21 cellular contexts compared by ENCODE assay signal in the genomic region with DNA sequence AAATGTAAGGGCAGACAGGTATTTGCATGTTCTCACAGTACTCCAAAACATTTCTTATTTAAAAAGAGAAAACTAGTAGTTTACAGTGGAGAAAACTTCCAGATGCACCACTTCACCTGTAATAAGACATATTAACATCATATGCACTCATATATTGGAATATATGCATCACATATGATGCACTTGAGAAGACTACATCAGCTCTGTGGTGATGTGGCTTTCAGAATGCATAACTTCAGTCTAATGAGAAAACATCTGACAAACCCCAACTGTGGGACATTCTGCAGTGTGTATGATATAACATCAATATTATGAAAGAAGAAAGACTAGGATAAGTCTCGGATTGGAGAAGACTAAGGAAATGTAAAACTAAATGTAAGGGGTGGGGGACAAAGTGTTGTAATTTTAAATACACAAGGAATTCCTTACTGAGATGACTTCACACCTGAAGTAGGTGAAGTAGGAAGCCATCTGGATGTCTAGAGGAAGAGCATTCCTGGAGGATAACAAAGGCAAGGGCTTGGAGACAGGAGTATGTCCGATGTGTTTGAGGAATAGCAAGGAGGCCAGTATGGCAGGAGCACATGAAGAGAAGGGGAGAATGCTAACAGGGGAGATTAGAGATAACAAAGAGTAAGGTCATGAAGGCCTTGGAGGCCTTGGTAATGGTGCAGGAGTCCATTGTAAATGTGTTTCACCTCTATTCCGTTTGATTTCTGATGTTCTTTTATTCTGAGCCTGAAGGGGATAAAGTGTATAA. TPM values are rescaled to one million over a fixed set of nuclear protein-coding genes. Genes with fewer than 3 reads are reported as not detected.
DNase-seq lines count a peak whose midpoint lies in the region; ATAC-seq, FAIRE-seq and TF ChIP-seq lines count a peak whose summit lies in the region.
"Had no signal": no experiment of that assay in that cellular context is flagged by ENCODE, and none has a peak within 500 bp of the region (broad histone marks: within the 10 kb centered on the region; RNA-seq: fewer than 3 reads in every experiment).

No MANE protein-coding gene starts in this region.

- no peak for DNase-seq in activated CD8-positive, alpha-beta T cell treated with anti-CD3 and anti-CD28 coated beads for 36 hours
- no peak for DNase-seq in activated CD8-positive, alpha-beta T cell treated with anti-CD3 and anti-CD28 coated beads, Interleukin-2, amount 10 ng/mL, durations not matched to agents 7 days and 5 days
- DNase-seq in GM12891 (ENCODE audit: insufficient read length, low spot score) = no peak
- no peak for DNase-seq in central memory CD8-positive, alpha-beta T cell (ENCODE audit: low spot score in 2 of 2)
- peak; percentile 79 for DNase-seq in mesendoderm
- no peak for DNase-seq in left ventricle myocardium superior
- DNase-seq in osteoblast (ENCODE audit: insufficient read length, low spot score, missing footprints) = no peak
- no peak for DNase-seq in GDM1 (lab: John Stamatoyannopoulos, UW)
- DNase-seq: 8988T; Caco-2; CD4-positive, alpha-beta memory T cell; DND-41; MG63; NCI-H1417; NCI-H187; NCI-H446; NCI-H526; Peyer's patch; SJCRH30 had no signal

- intact Hi-C loops in activated CD8-positive, alpha-beta T cell treated with anti-CD3 and anti-CD28 coated beads for 36 hours (cut with micrococcal nuclease) = no loop called here
- intact Hi-C loops in left ventricle myocardium superior (cut with micrococcal nuclease) = no loop called here

- no peak overlapping the region for H3K4me2 ChIP-seq in mesendoderm (ENCODE audit: low read length)
- H3K4me2 ChIP-seq in osteoblast (ENCODE audit: insufficient read depth, low read length) = no peak overlapping the region
- H3K4me2 ChIP-seq: BLaER1 treated with 17β-estradiol and CSF1 and Interleukin-3, amounts not matched to agents 10 nM and 100 nM had no signal

- POLR2A ChIA-PET in activated CD8-positive, alpha-beta T cell treated with anti-CD3 and anti-CD28 coated beads for 36 hours (lab: Charles Lee) = no interaction called here
- POLR2A ChIA-PET in activated CD8-positive, alpha-beta T cell treated with anti-CD3 and anti-CD28 coated beads, Interleukin-2, amount 10 ng/mL, durations not matched to agents 7 days and 5 days (lab: Charles Lee) = no interaction called here

- H2BK120ac ChIP-seq in mesendoderm (ENCODE audit: low read depth, low read length) = no peak overlapping the region

- H3K4me3 ChIP-seq in mesendoderm (ENCODE audit: low read length) = no peak overlapping the region
- no peak overlapping the region for H3K4me3 ChIP-seq in osteoblast (ENCODE audit: insufficient read depth, low read length)
- H3K4me3 ChIP-seq: BLaER1 treated with 17β-estradiol and CSF1 and Interleukin-3, amounts not matched to agents 10 nM and 100 nM; MG63; Peyer's patch; SJCRH30 had no signal

- H3K9me3 Mint-ChIP-seq in activated CD8-positive, alpha-beta T cell treated with anti-CD3 and anti-CD28 coated beads for 36 hours = no peaks in the 10 kb centered on the region
- H3K9me3 Mint-ChIP-seq in activated CD8-positive, alpha-beta T cell treated with anti-CD3 and anti-CD28 coated beads, Interleukin-2, amount 10 ng/mL, durations not matched to agents 7 days and 5 days (ENCODE audit: insufficient read depth) = peaks cover 4% of the 10 kb centered on the region
- no peaks in the 10 kb centered on the region for H3K9me3 Mint-ChIP-seq in central memory CD8-positive, alpha-beta T cell
- H3K9me3 Mint-ChIP-seq: CD4-positive, alpha-beta memory T cell had no signal

- H3K4me1 ChIP-seq in mesendoderm (ENCODE audit: control insufficient read depth, low read depth, low read length) (no peaks in the 10 kb centered on the region), osteoblast (ENCODE audit: insufficient read depth, low read length) (peaks cover 4% of the 10 kb centered on the region)
- H3K4me1 ChIP-seq: Caco-2, Peyer's patch, SJCRH30 had no signal

- H3K4me1 Mint-ChIP-seq in activated CD8-positive, alpha-beta T cell treated with anti-CD3 and anti-CD28 coated beads for 36 hours (ENCODE audit: low read depth) = peaks cover 45% of the 10 kb centered on the region
- peaks cover 3% of the 10 kb centered on the region for H3K4me1 Mint-ChIP-seq in activated CD8-positive, alpha-beta T cell treated with anti-CD3 and anti-CD28 coated beads, Interleukin-2, amount 10 ng/mL, durations not matched to agents 7 days and 5 days (ENCODE audit: low read depth)
- peaks cover 51% of the 10 kb centered on the region for H3K4me1 Mint-ChIP-seq in central memory CD8-positive, alpha-beta T cell

- H3K4me3 Mint-ChIP-seq in activated CD8-positive, alpha-beta T cell treated with anti-CD3 and anti-CD28 coated beads for 36 hours = no peak overlapping the region
- H3K4me3 Mint-ChIP-seq in activated CD8-positive, alpha-beta T cell treated with anti-CD3 and anti-CD28 coated beads, Interleukin-2, amount 10 ng/mL, durations not matched to agents 7 days and 5 days = no peak overlapping the region
- H3K4me3 Mint-ChIP-seq in central memory CD8-positive, alpha-beta T cell = no peak overlapping the region

- no CpG with 5 or more reads among the region's 3 CpGs for WGBS in mesendoderm (ENCODE audit: extremely low coverage, insufficient coverage, low lambda C conversion rate)

- no peak overlapping the region for H2AFZ ChIP-seq in osteoblast (ENCODE audit: low read length)

- no peak overlapping the region for H3K27ac Mint-ChIP-seq in activated CD8-positive, alpha-beta T cell treated with anti-CD3 and anti-CD28 coated beads for 36 hours
- H3K27ac Mint-ChIP-seq in activated CD8-positive, alpha-beta T cell treated with anti-CD3 and anti-CD28 coated beads, Interleukin-2, amount 10 ng/mL, durations not matched to agents 7 days and 5 days = no peak overlapping the region
- H3K27ac Mint-ChIP-seq in central memory CD8-positive, alpha-beta T cell (ENCODE audit: low read depth) = peak overlapping the region; percentile 14

- H3K36me3 Mint-ChIP-seq in activated CD8-positive, alpha-beta T cell treated with anti-CD3 and anti-CD28 coated beads for 36 hours (ENCODE audit: low read depth) = peaks cover 43% of the 10 kb centered on the region
- peaks cover 54% of the 10 kb centered on the region for H3K36me3 Mint-ChIP-seq in activated CD8-positive, alpha-beta T cell treated with anti-CD3 and anti-CD28 coated beads, Interleukin-2, amount 10 ng/mL, durations not matched to agents 7 days and 5 days (ENCODE audit: low read depth)
- peaks cover 21% of the 10 kb centered on the region for H3K36me3 Mint-ChIP-seq in central memory CD8-positive, alpha-beta T cell (ENCODE audit: insufficient read depth)

- H3K18ac ChIP-seq in mesendoderm (ENCODE audit: low read length) = no peak overlapping the region

- peak; percentile 20 for FAIRE-seq in GM12891 (lab: Jason Lieb, UNC)
- FAIRE-seq: H54 had no signal

- H4K20me1 ChIP-seq in osteoblast (ENCODE audit: insufficient read depth, low read length) = peaks cover 9% of the 10 kb centered on the region

- no peak overlapping the region for H3K56ac ChIP-seq in mesendoderm (ENCODE audit: low read length)

- no peak overlapping the region for H3K23ac ChIP-seq in mesendoderm (ENCODE audit: low read length)

- no peak overlapping the region for H3K27ac ChIP-seq in mesendoderm (ENCODE audit: low read depth, low read length)
- no peak overlapping the region for H3K27ac ChIP-seq in osteoblast (ENCODE audit: low read depth, low read length)
- H3K27ac ChIP-seq: BLaER1 treated with 17β-estradiol and CSF1 and Interleukin-3, amounts not matched to agents 10 nM and 100 nM; Peyer's patch; SJCRH30 had no signal

- no peaks in the 10 kb centered on the region for H3K36me3 ChIP-seq in mesendoderm (ENCODE audit: control insufficient read depth, insufficient read depth, low read length)
- no peaks in the 10 kb centered on the region for H3K36me3 ChIP-seq in osteoblast (ENCODE audit: insufficient read depth, low read length)
- H3K36me3 ChIP-seq: Peyer's patch had no signal

- no peaks in the 10 kb centered on the region for H3K27me3 Mint-ChIP-seq in activated CD8-positive, alpha-beta T cell treated with anti-CD3 and anti-CD28 coated beads for 36 hours
- H3K27me3 Mint-ChIP-seq in activated CD8-positive, alpha-beta T cell treated with anti-CD3 and anti-CD28 coated beads, Interleukin-2, amount 10 ng/mL, durations not matched to agents 7 days and 5 days (ENCODE audit: low read depth) = no peaks in the 10 kb centered on the region
- H3K27me3 Mint-ChIP-seq in central memory CD8-positive, alpha-beta T cell = no peaks in the 10 kb centered on the region
- H3K27me3 Mint-ChIP-seq: CD4-positive, alpha-beta memory T cell had no signal

- H3K79me2 ChIP-seq in mesendoderm (ENCODE audit: control insufficient read depth, insufficient read depth, low read length) (peaks cover 14% of the 10 kb centered on the region), osteoblast (ENCODE audit: insufficient read depth, low read length) (peaks cover 60% of the 10 kb centered on the region)

- no peak overlapping the region for H3K9ac ChIP-seq in mesendoderm (ENCODE audit: low read length)
- H3K9ac ChIP-seq: BLaER1 treated with 17β-estradiol and CSF1 and Interleukin-3, amounts not matched to agents 10 nM and 100 nM had no signal

- TF ChIP-seq POLR2A in GM12891 (IDR thresholded peaks at IDR 0.05; ENCODE audit: low read depth, low read length) = no peak

- H3K27me3 ChIP-seq in mesendoderm (ENCODE audit: insufficient read depth, low read length, poor library complexity) (no peaks in the 10 kb centered on the region), osteoblast (ENCODE audit: insufficient read depth, low read length) (no peaks in the 10 kb centered on the region)
- H3K27me3 ChIP-seq: BLaER1 treated with 17β-estradiol and CSF1 and Interleukin-3, amounts not matched to agents 10 nM and 100 nM; MG63; Peyer's patch; SJCRH30 had no signal

- H3K4ac ChIP-seq in mesendoderm (ENCODE audit: low read depth, low read length) = no peak overlapping the region

- peak; percentile 30 for ATAC-seq in activated CD8-positive, alpha-beta T cell treated with anti-CD3 and anti-CD28 coated beads for 36 hours
- no peak for ATAC-seq in activated CD8-positive, alpha-beta T cell treated with anti-CD3 and anti-CD28 coated beads, Interleukin-2, amount 10 ng/mL, durations not matched to agents 7 days and 5 days
- no peak for ATAC-seq in central memory CD8-positive, alpha-beta T cell (replicated peaks; ENCODE audit: extremely low read depth, poor library complexity, severe bottlenecking)
- no peak for ATAC-seq in left ventricle myocardium superior

- TF ChIP-seq CTCF in activated CD8-positive, alpha-beta T cell treated with anti-CD3 and anti-CD28 coated beads for 36 hours (IDR thresholded peaks at IDR 0.05) = no peak
- no peak for TF ChIP-seq CTCF in osteoblast (IDR thresholded peaks at IDR 0.05; ENCODE audit: extremely low read depth, low read depth, low read length)

- no peak overlapping the region for H2BK5ac ChIP-seq in mesendoderm (ENCODE audit: low read length)

- peaks cover 7% of the 10 kb centered on the region for H3K79me1 ChIP-seq in mesendoderm (ENCODE audit: low read length)

- no peaks in the 10 kb centered on the region for H3K9me3 ChIP-seq in osteoblast (ENCODE audit: low read depth, low read length)
- H3K9me3 ChIP-seq: Caco-2, Peyer's patch, SJCRH30 had no signal

- no peak overlapping the region for H2BK15ac ChIP-seq in mesendoderm (replicated peaks; ENCODE audit: low read depth)

- no peak overlapping the region for H4K5ac ChIP-seq in mesendoderm (ENCODE audit: low read length)

- CTCF ChIA-PET in activated CD8-positive, alpha-beta T cell treated with anti-CD3 and anti-CD28 coated beads for 36 hours (lab: Charles Lee) = no interaction called here
- CTCF ChIA-PET in activated CD8-positive, alpha-beta T cell treated with anti-CD3 and anti-CD28 coated beads, Interleukin-2, amount 10 ng/mL, durations not matched to agents 7 days and 5 days (lab: Charles Lee) = no interaction called here

- no peak overlapping the region for H2AK5ac ChIP-seq in mesendoderm (ENCODE audit: low read length)

- no peak overlapping the region for H4K8ac ChIP-seq in mesendoderm (ENCODE audit: low read depth, low read length)

RNA-seq across cellular contexts. Expression of gene CNOT2, which starts 49.0 kb away (rescaled TPM):
- total RNA-seq in activated CD8-positive, alpha-beta T cell treated with anti-CD3 and anti-CD28 coated beads for 36 hours = 10 to 100 TPM; 67.9 to 69.0 TPM
- total RNA-seq in activated CD8-positive, alpha-beta T cell treated with anti-CD3 and anti-CD28 coated beads, Interleukin-2, amount 10 ng/mL, durations not matched to agents 7 days and 5 days = 10 to 100 TPM; 76.2 to 78.2 TPM
- polyA plus RNA-seq in GM12891 (2012; ENCODE audit: low read depth, missing spikeins) = 48.8 TPM
- polyA plus RNA-seq in mesendoderm (2013, experiment 1 of 2) = 187 TPM
- 178 TPM for polyA plus RNA-seq in mesendoderm (2013, experiment 2 of 2)
- total RNA-seq in left ventricle myocardium superior = 36.9 TPM
- total RNA-seq in osteoblast = 144 and 153 TPM in 2 replicates
